Comparison of ENCODE assay signal across 26 cellular contexts in the genomic region with DNA sequence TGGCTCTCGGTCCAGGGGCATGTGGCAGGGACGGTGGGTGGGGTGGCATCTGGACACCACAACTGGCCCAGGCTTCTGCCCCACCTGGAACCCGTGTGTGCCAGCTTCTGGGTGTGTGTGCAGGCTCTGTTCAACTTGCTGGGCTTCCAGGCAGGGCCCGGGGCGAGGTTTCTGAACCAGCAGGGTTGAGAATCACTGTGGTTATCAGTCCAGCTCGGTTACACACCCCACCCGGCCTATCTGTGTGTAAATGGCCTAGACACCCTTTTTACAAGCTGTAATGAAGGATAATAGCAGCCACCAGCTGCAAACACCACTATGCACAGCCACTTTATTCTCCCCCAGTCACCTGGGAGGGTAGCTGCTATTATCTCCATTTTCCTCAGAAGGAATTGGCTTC.
"Had no signal": no experiment of that assay in that cellular context is flagged by ENCODE, and none has a peak within 500 bp of the region (broad histone marks: within the 10 kb centered on the region; RNA-seq: fewer than 3 reads in every experiment).

No MANE protein-coding gene starts in this region.

- H3K4me3 Mint-ChIP-seq: activated CD4-positive, alpha-beta T cell treated with anti-CD3 and anti-CD28 coated beads, Interleukin-2, amount 10 ng/mL, durations not matched to agents 24 days and 14 days; activated CD8-positive, alpha-beta T cell treated with anti-CD3 and anti-CD28 coated beads, Interleukin-2, amount 10 ng/mL, durations not matched to agents 7 days and 5 days; activated naive CD8-positive, alpha-beta T cell treated with anti-CD3 and anti-CD28 coated beads, Interleukin-2, amount 50 U/mL, for 24 hours; activated T-cell treated with anti-CD3 and anti-CD28 coated beads, Interleukin-2, amount 50 U/mL, for 24 hours; brain; endodermal cell; nephron; stimulated activated naive CD8-positive, alpha-beta T cell treated with anti-CD3 and anti-CD28 coated beads, Interleukin-15, amount 100 ng/mL, for 72 hours; T-helper 2 cell treated with Interferon-gamma antibody and Interleukin-4, amounts not matched to agents 5 μg/mL and 100 μg/mL, for 36 hours had no signal

- H3K27ac ChIP-seq: dorsolateral prefrontal cortex, epithelial cell of prostate, foreskin keratinocyte, hepatocyte, ovary, psoas muscle, skin epidermis, upper lobe of left lung had no signal

- DNase-seq: activated CD4-positive, alpha-beta T cell treated with anti-CD3 and anti-CD28 coated beads, Interleukin-2, amount 10 ng/mL, durations not matched to agents 24 days and 14 days; activated CD4-positive, CD25-positive, alpha-beta regulatory T cell; activated CD8-positive, alpha-beta T cell treated with anti-CD3 and anti-CD28 coated beads, Interleukin-2, amount 10 ng/mL, durations not matched to agents 7 days and 5 days; activated naive CD4-positive, alpha-beta T cell treated with Interleukin-2 at 50 U/mL for 16 hours; activated naive CD8-positive, alpha-beta T cell treated with anti-CD3 and anti-CD28 coated beads, Interleukin-2, amount 50 U/mL, for 24 hours; activated T-cell treated with anti-CD3 and anti-CD28 coated beads, Interleukin-2, amount 50 U/mL, for 24 hours; anterior cingulate cortex; caudate nucleus; dorsolateral prefrontal cortex; foreskin keratinocyte; left cardiac atrium; ovary; psoas muscle; right cardiac atrium; stimulated activated CD4-positive, alpha-beta T cell treated with anti-CD3 and anti-CD28 coated beads, Interleukin-2, amount 100 ng/mL, for 48 hours; upper lobe of left lung had no signal

- H3K9me3 Mint-ChIP-seq: activated CD4-positive, alpha-beta T cell treated with anti-CD3 and anti-CD28 coated beads, Interleukin-2, amount 10 ng/mL, durations not matched to agents 24 days and 14 days; activated naive CD8-positive, alpha-beta T cell treated with anti-CD3 and anti-CD28 coated beads, Interleukin-2, amount 50 U/mL, for 24 hours; activated T-cell treated with anti-CD3 and anti-CD28 coated beads, Interleukin-2, amount 50 U/mL, for 24 hours; activated T-helper 2 cell treated with anti-CD3 and anti-CD28 coated beads, Interferon-gamma antibody, Interleukin-2, Interleukin-4, amounts not matched to agents 10 μg/mL and 5 μg/mL and 100 μg/mL, durations not matched to agents 14 hours and 24 hours and 36 hours; endodermal cell; nephron; stimulated activated naive CD8-positive, alpha-beta T cell treated with anti-CD3 and anti-CD28 coated beads, Interleukin-15, amount 100 ng/mL, for 72 hours; T-helper 2 cell treated with Interferon-gamma antibody and Interleukin-4, amounts not matched to agents 5 μg/mL and 100 μg/mL, for 36 hours had no signal

- H3K36me3 Mint-ChIP-seq: brain had no signal

- H3K4me3 ChIP-seq: dorsolateral prefrontal cortex, hepatocyte, lung, ovary, psoas muscle, skin epidermis, upper lobe of left lung had no signal

- H3K36me3 ChIP-seq: ovary, upper lobe of left lung had no signal

- H3K27me3 Mint-ChIP-seq: activated CD4-positive, alpha-beta T cell treated with anti-CD3 and anti-CD28 coated beads, Interleukin-2, amount 10 ng/mL, durations not matched to agents 24 days and 14 days; stimulated activated naive CD8-positive, alpha-beta T cell treated with anti-CD3 and anti-CD28 coated beads, Interleukin-15, amount 100 ng/mL, for 72 hours had no signal

- H3K4me1 ChIP-seq: foreskin keratinocyte, psoas muscle, upper lobe of left lung had no signal

- H3K4me1 Mint-ChIP-seq: activated CD4-positive, alpha-beta T cell treated with anti-CD3 and anti-CD28 coated beads, Interleukin-2, amount 10 ng/mL, durations not matched to agents 24 days and 14 days; activated naive CD8-positive, alpha-beta T cell treated with anti-CD3 and anti-CD28 coated beads, Interleukin-2, amount 50 U/mL, for 24 hours; stimulated activated naive CD8-positive, alpha-beta T cell treated with anti-CD3 and anti-CD28 coated beads, Interleukin-15, amount 100 ng/mL, for 72 hours had no signal

- H3K9me3 ChIP-seq: ovary, psoas muscle, upper lobe of left lung had no signal

- H3K27ac Mint-ChIP-seq: activated CD4-positive, alpha-beta T cell treated with anti-CD3 and anti-CD28 coated beads, Interleukin-2, amount 10 ng/mL, durations not matched to agents 24 days and 14 days; activated CD8-positive, alpha-beta T cell treated with anti-CD3 and anti-CD28 coated beads, Interleukin-2, amount 10 ng/mL, durations not matched to agents 7 days and 5 days; activated naive CD8-positive, alpha-beta T cell treated with anti-CD3 and anti-CD28 coated beads, Interleukin-2, amount 50 U/mL, for 24 hours; activated T-cell treated with anti-CD3 and anti-CD28 coated beads, Interleukin-2, amount 50 U/mL, for 24 hours; activated T-helper 2 cell treated with anti-CD3 and anti-CD28 coated beads, Interferon-gamma antibody, Interleukin-2, Interleukin-4, amounts not matched to agents 10 μg/mL and 5 μg/mL and 100 μg/mL, durations not matched to agents 14 hours and 24 hours and 36 hours; endodermal cell; nephron; stimulated activated naive CD8-positive, alpha-beta T cell treated with anti-CD3 and anti-CD28 coated beads, Interleukin-15, amount 100 ng/mL, for 72 hours; T-helper 2 cell treated with Interferon-gamma antibody and Interleukin-4, amounts not matched to agents 5 μg/mL and 100 μg/mL, for 36 hours had no signal

- H3K27me3 ChIP-seq: dorsolateral prefrontal cortex, foreskin keratinocyte, hepatocyte, ovary, upper lobe of left lung had no signal
